In the genomic region with DNA sequence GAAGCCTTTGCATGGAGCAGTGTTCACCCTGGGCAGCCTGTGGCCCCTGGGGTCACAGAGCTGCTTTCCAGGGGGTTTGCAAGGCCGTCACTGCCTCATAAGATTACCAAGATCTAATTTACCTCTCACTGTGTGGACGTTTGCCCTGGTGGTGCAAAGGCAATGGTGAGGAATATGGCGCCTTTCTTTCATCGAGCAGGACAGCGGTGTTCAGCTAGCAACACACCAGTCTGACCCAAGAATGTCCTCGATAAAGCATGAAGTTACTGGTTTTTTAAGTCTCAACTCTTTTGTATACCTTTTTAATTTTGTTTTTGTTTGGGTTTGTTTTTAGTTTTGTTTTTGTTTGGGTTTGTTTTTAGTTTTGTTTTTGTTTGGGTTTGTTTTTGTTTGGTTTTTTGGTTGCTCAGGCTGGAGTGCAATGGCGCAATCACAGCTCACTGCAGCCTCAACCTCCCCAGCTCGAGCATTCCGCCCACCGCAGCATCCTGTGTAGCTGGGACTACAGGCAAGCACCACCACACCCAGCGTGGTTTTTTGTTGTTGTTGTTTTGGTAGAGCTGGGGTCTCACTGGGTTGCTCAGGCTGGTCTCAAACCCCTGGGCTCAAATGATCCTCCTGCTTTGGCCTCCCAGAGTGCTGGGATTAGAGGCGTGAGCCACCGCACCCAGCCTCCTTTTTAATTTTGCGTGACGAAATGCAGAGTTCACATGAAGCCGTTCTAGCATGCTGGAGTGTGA, we compare ENCODE assay signal across 10 cellular contexts. TPM values are rescaled to one million over a fixed set of nuclear protein-coding genes. Genes with fewer than 3 reads are reported as not detected.
DNase-seq lines count a peak whose midpoint lies in the region; ATAC-seq and TF ChIP-seq lines count a peak whose summit lies in the region.
"Had no signal": no experiment of that assay in that cellular context is flagged by ENCODE, and none has a peak within 500 bp of the region (broad histone marks: within the 10 kb centered on the region; RNA-seq: fewer than 3 reads in every experiment).

No MANE protein-coding gene starts in this region.

- intact Hi-C loops in right cardiac atrium (cut with DNase I) (no loop called here), left cardiac atrium (cut with DNase I) (no loop called here)

- DNase-seq in right cardiac atrium (no peak), left cardiac atrium (no peak), WERI-Rb-1 (no peak), DMS79 (lab: John Stamatoyannopoulos, UW) (no peak), mesenteric fat pad (ENCODE audit: low spot score) (no peak), RWPE1 (ENCODE audit: low spot score) (no peak)
- DNase-seq in activated gamma-delta T cell treated with anti-CD3 and anti-CD28 coated beads, Interleukin-2, amount 50 U/mL, for 16 hours (ENCODE audit: low read depth), result peak; percentile 66

- peaks cover 8% of the 10 kb centered on the region for H3K4me1 ChIP-seq in right cardiac atrium (ENCODE audit: control insufficient read depth, insufficient read depth, low read length)
- H3K4me1 ChIP-seq in neutrophil (ENCODE audit: control insufficient read depth in 1 of 2, insufficient read depth in 1 of 2, low read depth in 1 of 2, low read length in 1 of 2), result peaks cover 9 to 10% of the 10 kb centered on the region in 2 experiments
- H3K4me1 ChIP-seq: A549 had no signal

- POLR2A ChIA-PET in RWPE1 (lab: Yijun Ruan, JAX; ENCODE audit: low non-redundant PET), result no interaction called here

- H3K36me3 ChIP-seq in neutrophil, result peaks cover 23% of the 10 kb centered on the region
- H3K36me3 ChIP-seq in WERI-Rb-1, result peaks cover 36% of the 10 kb centered on the region
- H3K36me3 ChIP-seq: thoracic aorta had no signal

- H3K4me3 ChIP-seq in right cardiac atrium (ENCODE audit: low read length) (no peak overlapping the region), neutrophil (ENCODE audit: low read depth in 1 of 2, low read length in 1 of 2) (no peak overlapping the region), WERI-Rb-1 (ENCODE audit: low read depth, low read length) (no peak overlapping the region)
- H3K4me3 ChIP-seq: A549, thoracic aorta had no signal

- no peak for ATAC-seq in right cardiac atrium
- no peak for ATAC-seq in left cardiac atrium
- ATAC-seq: A549 had no signal

- no peaks in the 10 kb centered on the region for H3K27me3 ChIP-seq in right cardiac atrium (ENCODE audit: control insufficient read depth, insufficient read depth)
- H3K27me3 ChIP-seq in neutrophil, result no peaks in the 10 kb centered on the region
- no peaks in the 10 kb centered on the region for H3K27me3 ChIP-seq in WERI-Rb-1 (ENCODE audit: insufficient read depth, low read depth, severe bottlenecking)

- H3K9me3 ChIP-seq in right cardiac atrium (ENCODE audit: control insufficient read depth, low read length) (no peaks in the 10 kb centered on the region), neutrophil (no peaks in the 10 kb centered on the region), WERI-Rb-1 (ENCODE audit: severe bottlenecking) (no peaks in the 10 kb centered on the region)
- H3K9me3 ChIP-seq: A549, thoracic aorta had no signal

- WGBS in right cardiac atrium, result 91% methylated on average over 16 of the region's 16 CpGs

- H3K27ac ChIP-seq in right cardiac atrium (ENCODE audit: low read length) (peak overlapping the region; percentile 4), neutrophil (peak overlapping the region; percentile 21), WERI-Rb-1 (no peak overlapping the region), RWPE1 (no peak overlapping the region)
- H3K27ac ChIP-seq: A549 had no signal

- TF ChIP-seq CTCF in neutrophil (IDR thresholded peaks at IDR 0.05), result no peak
- TF ChIP-seq CTCF in WERI-Rb-1 (IDR thresholded peaks at IDR 0.05; ENCODE audit: low read depth, low read length), result no peak
- TF ChIP-seq CTCF in RWPE1 (conservative IDR thresholded peaks at IDR 0.05; ENCODE audit: low read depth), result no peak

- CTCF ChIA-PET in RWPE1 (lab: Yijun Ruan, JAX), result interaction anchor here (0.6 to 1.5 kb wide), 2 partner anchors 48 to 1112 kb away, joined by 3 to 6 read pairs; no protein-coding TSS in a partner anchor

RNA-seq across cellular contexts. Expression of gene PPP2R5C, which starts 57.9 kb away (rescaled TPM):
- total RNA-seq in right cardiac atrium (100 to 1,000 TPM; 141 to 158 (median 146) TPM), left cardiac atrium (100 to 1,000 TPM; 126 to 142 TPM), mesenteric fat pad (124 TPM)
- polyA plus RNA-seq in right cardiac atrium, result 100.0 TPM

Comparison
In these comparisons a context has a peak if more than half of its experiments do, and no peak if none do; other contexts are left out.
1. H3K27ac ChIP-seq: peak in right cardiac atrium (single experiment) and neutrophil (single experiment); none in WERI-Rb-1 (single experiment) and RWPE1 (single experiment).